In genomic region chr3:171904829-171905228, GRCh38 we compare ENCODE assay signal across 1 cellular context.
A peak's percentile ranks its signal among the peaks of the same experiment; 100 is the strongest.
TF ChIP-seq lines count a peak whose summit lies in the region.

No MANE protein-coding gene starts in this region.

TF ChIP-seq in HepG2, 621 proteins besides CTCF, POLR2A, EP300 and RAD21 (continued from another document):
- TF ChIP-seq ZKSCAN1 (IDR thresholded peaks at IDR 0.05; ENCODE audit: low read length) (no peak), RCOR2 (CRISPR knock-in tag; IDR thresholded peaks at IDR 0.05) (0 out of 2 replicates have a peak, but pooled peaks have one; percentile 32), PPARG (CRISPR knock-in tag; conservative IDR thresholded peaks at IDR 0.05) (peak; percentile 92), NR2C2 (CRISPR knock-in tag; IDR thresholded peaks at IDR 0.05; ENCODE audit: borderline replicate concordance) (peak; percentile 72), ZNF317 (CRISPR knock-in tag; IDR thresholded peaks at IDR 0.05) (no peak), ZNF652 (CRISPR knock-in tag; IDR thresholded peaks at IDR 0.05; ENCODE audit: borderline replicate concordance, low read depth) (peak; percentile 81), FOXA1 (IDR thresholded peaks at IDR 0.05) (no peak), FOXA1 (CRISPR knock-in tag; IDR thresholded peaks at IDR 0.05) (peak; percentile 81), ZKSCAN5 (CRISPR knock-in tag; IDR thresholded peaks at IDR 0.05) (peak; percentile 86; the same call in 1 of the 2 replicates), PAXIP1 (CRISPR knock-in tag; conservative IDR thresholded peaks at IDR 0.05) (peak; percentile 36; the same call in 1 of the 2 replicates), TBP (CRISPR knock-in tag; IDR thresholded peaks at IDR 0.05) (no peak), NR2F2 (IDR thresholded peaks at IDR 0.05; ENCODE audit: borderline replicate concordance, low read depth) (peak; percentile 78), HNF4A (CRISPR knock-in tag; IDR thresholded peaks at IDR 0.05) (peak; percentile 56), ZNF710 (CRISPR knock-in tag; IDR thresholded peaks at IDR 0.05; ENCODE audit: borderline replicate concordance) (peak; percentile 80; the same call in 1 of the 2 replicates), ARID5B (CRISPR knock-in tag; IDR thresholded peaks at IDR 0.05) (peak; percentile 72), ZNF567 (CRISPR knock-in tag; IDR thresholded peaks at IDR 0.05; ENCODE audit: borderline replicate concordance) (no peak), FOXP1 (IDR thresholded peaks at IDR 0.05) (no peak), FOXP1 (CRISPR knock-in tag; IDR thresholded peaks at IDR 0.05) (0 out of 2 replicates have a peak, but pooled peaks have one; percentile 31), AHDC1 (CRISPR knock-in tag; IDR thresholded peaks at IDR 0.05; ENCODE audit: borderline replicate concordance) (peak; percentile 56; the same call in 1 of the 2 replicates), ELF3 (CRISPR knock-in tag; IDR thresholded peaks at IDR 0.05) (peak; percentile 78), HOMEZ (CRISPR knock-in tag; IDR thresholded peaks at IDR 0.05; ENCODE audit: low read depth) (peak; percentile 92; the same call in 1 of the 2 replicates), RELA (CRISPR knock-in tag; IDR thresholded peaks at IDR 0.05) (no peak), SP1 (IDR thresholded peaks at IDR 0.05) (no peak), SP1 (CRISPR knock-in tag; IDR thresholded peaks at IDR 0.05) (no peak), GATAD1 (CRISPR knock-in tag; IDR thresholded peaks at IDR 0.05) (0 out of 2 replicates have a peak, but pooled peaks have one; percentile 33), ZNF615 (CRISPR knock-in tag; IDR thresholded peaks at IDR 0.05; ENCODE audit: borderline replicate concordance) (no peak), GFI1 (CRISPR knock-in tag; IDR thresholded peaks at IDR 0.05; ENCODE audit: borderline replicate concordance) (0 out of 2 replicates have a peak, but pooled peaks have one; percentile 14), RXRB (CRISPR knock-in tag; IDR thresholded peaks at IDR 0.05; ENCODE audit: borderline replicate concordance) (peak; percentile 75; the same call in 1 of the 2 replicates), BHLHE40 (IDR thresholded peaks at IDR 0.05; ENCODE audit: low read length) (no peak), SOX6 (IDR thresholded peaks at IDR 0.05) (no peak), SOX6 (CRISPR knock-in tag; IDR thresholded peaks at IDR 0.05) (peak; percentile 51; the same call in 1 of the 2 replicates), MIER2 (CRISPR knock-in tag; IDR thresholded peaks at IDR 0.05) (no peak), ZNF264 (CRISPR knock-in tag; IDR thresholded peaks at IDR 0.05) (no peak), NR2F1 (CRISPR knock-in tag; IDR thresholded peaks at IDR 0.05) (peak; percentile 50 to 69; a peak in 3 of 4 replicates), JUND (CRISPR knock-in tag; IDR thresholded peaks at IDR 0.05) (no peak), ETV5 (CRISPR knock-in tag; IDR thresholded peaks at IDR 0.05; ENCODE audit: borderline replicate concordance) (peak; percentile 47; the same call in 1 of the 2 replicates), MTERF4 (CRISPR knock-in tag; IDR thresholded peaks at IDR 0.05) (no peak), MED1 (CRISPR knock-in tag; IDR thresholded peaks at IDR 0.05) (peak; percentile 79), POGZ (CRISPR knock-in tag; IDR thresholded peaks at IDR 0.05) (peak; percentile 75; the same call in 1 of the 2 replicates)
